ENCODE assay signal across 23 cellular contexts in the genomic region with DNA sequence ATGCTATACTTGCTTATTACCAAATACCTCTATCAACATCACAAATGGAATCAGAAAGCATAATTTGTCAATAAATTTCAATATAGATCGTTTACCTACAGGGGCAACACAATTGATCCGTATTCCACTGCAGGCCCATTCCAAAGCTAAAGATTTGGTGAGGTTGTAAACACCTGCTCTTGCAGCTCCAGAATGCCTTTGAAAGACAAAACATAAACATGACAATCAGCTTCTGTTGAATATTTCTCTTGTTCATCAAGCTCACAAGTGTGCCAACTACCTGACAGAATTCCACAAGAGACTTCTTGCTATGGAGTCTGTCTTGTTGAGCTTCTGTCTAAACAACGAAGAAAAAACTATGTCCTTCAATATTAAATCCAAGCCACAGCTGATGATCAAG.
"Had no signal": no experiment of that assay in that cellular context is flagged by ENCODE, and none has a peak within 500 bp of the region (broad histone marks: within the 10 kb centered on the region; RNA-seq: fewer than 3 reads in every experiment).

No MANE protein-coding gene starts in this region.

- DNase-seq: IMR-90, Karpas-422, KG1, MG63, NCI-H1092, NCI-H1105 treated with DMSO at 0.1 percent for 48 hours, NCI-H1417 treated with DMSO at 0.1 percent for 48 hours, NCI-H146, NCI-H1694 treated with DMSO at 0.1 percent for 48 hours, NCI-H1930, NCI-H2081, NCI-H2107, NCI-H2227 treated with DMSO at 0.1 percent for 48 hours, NCI-H524 treated with DMSO at 0.1 percent for 48 hours, NCI-H69, NCI-H774, Right ventricle myocardium superior, RPMI8226, SIG-M5 had no signal

- H3K27me3 ChIP-seq: MG63, SJSA1 had no signal

- H3K9me3 ChIP-seq: MG63, SJSA1 had no signal

- H3K27ac ChIP-seq: SJSA1, SK-N-MC had no signal

- FAIRE-seq: HepG2, RCC 7860 had no signal

- H3K4me3 ChIP-seq: MG63, SJSA1, SK-N-MC had no signal

- ATAC-seq: HepG2 had no signal

- H3K4me1 ChIP-seq: SJSA1 had no signal

- H3K36me3 ChIP-seq: MG63, SJSA1 had no signal
